9 cellular contexts compared by ENCODE assay signal in genomic region chr4:26238782-26239647, GRCh38.
DNase-seq lines count a peak whose midpoint lies in the region; ATAC-seq and TF ChIP-seq lines count a peak whose summit lies in the region.
"Had no signal": no experiment of that assay in that cellular context is flagged by ENCODE, and none has a peak within 500 bp of the region (broad histone marks: within the 10 kb centered on the region; RNA-seq: fewer than 3 reads in every experiment).

No MANE protein-coding gene starts in this region.

- no peak overlapping the region for H3K27ac Mint-ChIP-seq in activated CD8-positive, alpha-beta T cell treated with anti-CD3 and anti-CD28 coated beads for 36 hours

- H3K9me3 ChIP-seq in HAP-1, result no peaks in the 10 kb centered on the region
- H3K9me3 ChIP-seq in OCI-LY3 (ENCODE audit: insufficient read depth, low read length), result 0 out of 2 replicates have a peak, but pooled peaks cover 6% of the 10 kb centered on the region
- H3K9me3 ChIP-seq in tibial artery, result no peaks in the 10 kb centered on the region

- 0 out of 2 replicates have a peak overlapping the region, but pooled peaks have one; percentile 1 for H2AFZ ChIP-seq in OCI-LY3 (ENCODE audit: low read depth, low read length)

- peak; percentile 76 for ATAC-seq in sciatic nerve
- no peak for ATAC-seq in omental fat pad (ENCODE audit: low FRiP score)
- ATAC-seq in activated CD8-positive, alpha-beta T cell treated with anti-CD3 and anti-CD28 coated beads for 36 hours, result no peak

- TF ChIP-seq CTCF in OCI-LY3 (IDR thresholded peaks at IDR 0.05; ENCODE audit: low read depth, low read length), result no peak
- TF ChIP-seq CTCF in omental fat pad (IDR thresholded peaks at IDR 0.05), result no peak
- TF ChIP-seq CTCF in activated CD8-positive, alpha-beta T cell treated with anti-CD3 and anti-CD28 coated beads for 36 hours (IDR thresholded peaks at IDR 0.05), result no peak
- no peak for TF ChIP-seq CTCF in tibial artery (IDR thresholded peaks at IDR 0.05)

- H3K36me3 Mint-ChIP-seq in activated CD8-positive, alpha-beta T cell treated with anti-CD3 and anti-CD28 coated beads for 36 hours (ENCODE audit: low read depth), result no peaks in the 10 kb centered on the region

- H3K9me3 Mint-ChIP-seq in activated CD8-positive, alpha-beta T cell treated with anti-CD3 and anti-CD28 coated beads for 36 hours, result peaks cover 1% of the 10 kb centered on the region
- H3K9me3 Mint-ChIP-seq: central memory CD8-positive, alpha-beta T cell had no signal

- CTCF ChIA-PET in activated CD8-positive, alpha-beta T cell treated with anti-CD3 and anti-CD28 coated beads for 36 hours (lab: Charles Lee), result interaction anchor here (1.4 kb wide), 1 partner anchor 157 kb away, joined by 3 read pairs; no protein-coding TSS in a partner anchor

- in situ Hi-C loops in HAP-1 (cut with MboI; ENCODE audit: low sequenced_read_pairs), result no loop called here

- intact Hi-C loops in sciatic nerve (cut with DNase I) (loop anchor here (10.0 kb wide), 1 partner anchor 76 kb away; no protein-coding TSS in a partner anchor), tibial artery (cut with DNase I; ENCODE audit: low total_unique reads) (no loop called here)
- intact Hi-C loops in activated CD8-positive, alpha-beta T cell treated with anti-CD3 and anti-CD28 coated beads for 36 hours (cut with micrococcal nuclease), result no loop called here

- H4K20me1 ChIP-seq in OCI-LY3 (ENCODE audit: insufficient read depth, low read length), result no peaks in the 10 kb centered on the region

- peaks cover 13% of the 10 kb centered on the region for H3K4me1 ChIP-seq in HAP-1
- peaks cover 30% of the 10 kb centered on the region for H3K4me1 ChIP-seq in OCI-LY3 (ENCODE audit: low read length)
- peaks cover 0 to 19% (median 14%) of the 10 kb centered on the region in 4 donors for H3K4me1 ChIP-seq in tibial artery

- H3K4me3 ChIP-seq in HAP-1 (no peak overlapping the region), OCI-LY3 (ENCODE audit: low read length) (no peak overlapping the region), tibial artery (peak overlapping the region in 1 of 2 donors; percentile 3)

- no peak overlapping the region for H3K4me3 Mint-ChIP-seq in activated CD8-positive, alpha-beta T cell treated with anti-CD3 and anti-CD28 coated beads for 36 hours
- H3K4me3 Mint-ChIP-seq: central memory CD8-positive, alpha-beta T cell had no signal

- H3K4me1 Mint-ChIP-seq in activated CD8-positive, alpha-beta T cell treated with anti-CD3 and anti-CD28 coated beads for 36 hours (ENCODE audit: low read depth), result no peaks in the 10 kb centered on the region

- 0 out of 2 replicates have a peak overlapping the region, but pooled peaks have one; percentile 23 for H3K4me2 ChIP-seq in OCI-LY3 (ENCODE audit: low read length)

- POLR2A ChIA-PET in activated CD8-positive, alpha-beta T cell treated with anti-CD3 and anti-CD28 coated beads for 36 hours (lab: Charles Lee), result no interaction called here

- peak; percentile 8 to 48 for DNase-seq in HAP-1 (ENCODE audit: low spot score in 2 of 2)
- peak; percentile 98 for DNase-seq in foreskin melanocyte
- no peak for DNase-seq in sciatic nerve (ENCODE audit: low spot score)
- no peak for DNase-seq in HuH-7.5 (ENCODE audit: low spot score)
- DNase-seq in omental fat pad (ENCODE audit: low spot score), result no peak
- DNase-seq in activated CD8-positive, alpha-beta T cell treated with anti-CD3 and anti-CD28 coated beads for 36 hours, result no peak
- no peak for DNase-seq in tibial artery

- peaks cover 2% of the 10 kb centered on the region for H3K27me3 Mint-ChIP-seq in activated CD8-positive, alpha-beta T cell treated with anti-CD3 and anti-CD28 coated beads for 36 hours

- no peaks in the 10 kb centered on the region for H3K27me3 ChIP-seq in HAP-1 (ENCODE audit: low read depth)
- no peaks in the 10 kb centered on the region for H3K27me3 ChIP-seq in OCI-LY3 (ENCODE audit: low read depth, low read length)
- H3K27me3 ChIP-seq in tibial artery, result no peaks in the 10 kb centered on the region

- no peak overlapping the region for H3K27ac ChIP-seq in OCI-LY3 (ENCODE audit: low read length)
- H3K27ac ChIP-seq in tibial artery, result peak overlapping the region in 1 of 2 donors; percentile 14

- no peaks in the 10 kb centered on the region for H3K36me3 ChIP-seq in HAP-1 (replicated peaks)
- H3K36me3 ChIP-seq in OCI-LY3 (replicated peaks; ENCODE audit: low read depth, low read length), result peaks cover 3% of the 10 kb centered on the region
- no peaks in the 10 kb centered on the region for H3K36me3 ChIP-seq in tibial artery

- no peak overlapping the region for H3K9ac ChIP-seq in OCI-LY3 (ENCODE audit: low read length)

- no peaks in the 10 kb centered on the region for H3K79me2 ChIP-seq in OCI-LY3 (ENCODE audit: low read length)

Comparison
In these comparisons a context has a peak if more than half of its experiments do, and no peak if none do; other contexts are left out.
1. DNase-seq: peak in HAP-1 (2 of 2) and foreskin melanocyte (single experiment); none in sciatic nerve (single experiment), HuH-7.5 (single experiment), omental fat pad (single experiment), activated CD8-positive, alpha-beta T cell treated with anti-CD3 and anti-CD28 coated beads for 36 hours (single experiment) and tibial artery (0 of 2).